Comparison of ENCODE assay signal across 12 cellular contexts in the genomic region with DNA sequence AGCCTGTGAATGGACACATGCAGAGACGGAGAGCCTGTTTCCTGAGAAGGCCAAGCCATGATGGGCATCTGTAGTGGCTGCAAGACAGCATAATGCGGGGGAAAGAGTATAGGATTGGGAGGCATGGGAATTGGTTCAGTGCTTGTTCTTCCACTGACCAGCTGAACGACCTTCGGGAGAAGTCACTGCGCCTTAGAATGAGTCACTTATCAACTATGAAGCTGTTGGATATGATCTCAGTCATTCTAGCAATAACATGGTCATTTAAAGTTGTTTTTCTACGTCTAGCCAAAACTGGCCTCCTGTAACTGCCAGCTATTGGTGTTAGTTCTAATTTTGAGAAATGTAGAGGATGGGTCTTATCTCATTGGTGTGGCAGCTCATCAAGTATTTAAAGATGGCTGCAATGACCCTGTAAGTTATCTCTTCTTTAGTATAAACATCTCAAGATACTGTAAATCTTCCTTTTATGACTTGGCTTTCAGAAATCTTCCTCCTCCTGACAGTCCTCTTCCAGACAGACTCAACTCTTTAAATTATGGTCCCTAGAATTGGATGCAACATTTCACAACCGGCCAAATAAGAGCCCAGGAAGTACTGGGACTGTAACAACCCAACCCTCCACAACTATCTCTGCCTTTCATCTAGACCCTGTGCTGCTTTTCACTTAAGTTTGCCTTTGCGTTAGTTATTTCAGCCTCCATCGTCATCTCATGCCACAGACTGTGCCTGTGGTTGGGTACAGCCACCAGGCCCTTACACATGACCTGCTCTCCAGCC.
A peak's percentile ranks its signal among the peaks of the same experiment; 100 is the strongest.
DNase-seq lines count a peak whose midpoint lies in the region; ATAC-seq and TF ChIP-seq lines count a peak whose summit lies in the region.
"Had no signal": no experiment of that assay in that cellular context is flagged by ENCODE, and none has a peak within 500 bp of the region (broad histone marks: within the 10 kb centered on the region; RNA-seq: fewer than 3 reads in every experiment).

No MANE protein-coding gene starts in this region.

- H3K9me3 ChIP-seq in RWPE2 (ENCODE audit: severe bottlenecking), result no peaks in the 10 kb centered on the region

- H3K36me3 ChIP-seq in RWPE2 (ENCODE audit: low read depth), result no peaks in the 10 kb centered on the region
- H3K36me3 ChIP-seq in rectal smooth muscle tissue (ENCODE audit: control insufficient read depth, insufficient read depth, low read length), result no peaks in the 10 kb centered on the region

- no peaks in the 10 kb centered on the region for H3K27me3 ChIP-seq in RWPE2 (ENCODE audit: insufficient read depth, poor library complexity, severe bottlenecking)
- no peaks in the 10 kb centered on the region for H3K27me3 ChIP-seq in rectal smooth muscle tissue (ENCODE audit: control insufficient read depth, insufficient read depth, low read length)

- H3K4me3 ChIP-seq in AG09309 (ENCODE audit: control insufficient read depth, low read depth, low read length) (no peak overlapping the region), RWPE2 (ENCODE audit: severe bottlenecking) (no peak overlapping the region), fibroblast of villous mesenchyme (ENCODE audit: low read depth, low read length) (no peak overlapping the region), rectal smooth muscle tissue (ENCODE audit: low read length) (peak overlapping the region; percentile 18)

- TF ChIP-seq CTCF in AG09309 (IDR thresholded peaks at IDR 0.05; ENCODE audit: control insufficient read depth, insufficient read depth, low read depth, low read length, missing control alignments), result no peak
- TF ChIP-seq CTCF in RWPE2 (IDR thresholded peaks at IDR 0.05; ENCODE audit: poor library complexity, severe bottlenecking), result no peak
- TF ChIP-seq CTCF in fibroblast of villous mesenchyme (IDR thresholded peaks at IDR 0.05; ENCODE audit: insufficient read depth, low read depth, low read length), result no peak

- DNase-seq in AG09309 (ENCODE audit: low read depth), result peak; percentile 38
- DNase-seq in RWPE2 (ENCODE audit: low spot score), result no peak
- DNase-seq in fibroblast of villous mesenchyme (ENCODE audit: low read depth), result peak; percentile 95
- DNase-seq in NCI-H1436 (lab: John Stamatoyannopoulos, UW), result no peak
- DNase-seq in D341Med (ENCODE audit: low spot score), result no peak
- no peak for DNase-seq in NCI-H1092 treated with DMSO at 0.1 percent for 48 hours (lab: John Stamatoyannopoulos, UW)
- no peak for DNase-seq in activated CD4-positive, alpha-beta T cell treated with anti-CD3 and anti-CD28 coated beads, Interleukin-2, amount 50 U/mL, for 1 hour
- DNase-seq: C1 segment of cervical spinal cord, hypothalamus, KBM-7, NCI-H82 had no signal

- H3K4me1 ChIP-seq in RWPE2 (ENCODE audit: insufficient read depth, poor library complexity, severe bottlenecking) (peaks cover 33% of the 10 kb centered on the region), rectal smooth muscle tissue (ENCODE audit: control insufficient read depth, insufficient read depth, low read length) (peaks cover 13% of the 10 kb centered on the region)

- H3K27ac ChIP-seq in RWPE2 (ENCODE audit: poor library complexity, severe bottlenecking), result peak overlapping the region; percentile 63
- H3K27ac ChIP-seq in rectal smooth muscle tissue (ENCODE audit: low read depth, low read length), result no peak overlapping the region

- H3K9ac ChIP-seq in rectal smooth muscle tissue (ENCODE audit: low read length), result no peak overlapping the region

- ATAC-seq in RWPE2 (ENCODE audit: low read depth), result 0 out of 3 replicates have a peak, but pooled peaks have one; percentile 38

Comparison
In these comparisons a context has a peak if more than half of its experiments do, and no peak if none do; other contexts are left out.
1. DNase-seq: peak in AG09309 (single experiment) and fibroblast of villous mesenchyme (single experiment); none in RWPE2 (single experiment), NCI-H1436 (single experiment), D341Med (single experiment), NCI-H1092 treated with DMSO at 0.1 percent for 48 hours (single experiment) and activated CD4-positive, alpha-beta T cell treated with anti-CD3 and anti-CD28 coated beads, Interleukin-2, amount 50 U/mL, for 1 hour (single experiment).